8 cellular contexts compared by ENCODE assay signal in the genomic region with DNA sequence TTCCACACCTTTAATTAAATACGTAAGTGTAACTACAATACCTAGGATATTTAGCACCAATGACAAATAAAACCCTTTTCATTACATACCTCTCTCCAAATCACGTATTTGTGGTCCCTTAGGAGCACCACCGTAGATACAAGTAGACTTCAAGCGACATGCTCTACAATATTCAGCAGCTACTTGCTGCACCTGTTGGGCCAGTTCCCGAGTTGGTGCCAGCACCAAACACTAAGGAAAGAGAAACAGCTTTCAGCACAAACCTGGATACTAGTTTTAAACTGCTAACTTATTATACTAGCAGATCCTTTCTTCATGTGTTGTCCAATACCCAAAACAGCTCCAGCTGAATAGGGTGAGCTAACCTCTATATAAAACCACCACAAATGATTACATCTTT. TPM values are rescaled to one million over a fixed set of nuclear protein-coding genes. Genes with fewer than 3 reads are reported as not detected.
A peak's percentile ranks its signal among the peaks of the same experiment; 100 is the strongest.
DNase-seq lines count a peak whose midpoint lies in the region; FAIRE-seq and TF ChIP-seq lines count a peak whose summit lies in the region.
"Had no signal": no experiment of that assay in that cellular context is flagged by ENCODE, and none has a peak within 500 bp of the region (broad histone marks: within the 10 kb centered on the region; RNA-seq: fewer than 3 reads in every experiment).

No MANE protein-coding gene starts in this region.

- no peaks in the 10 kb centered on the region for H3K9me3 ChIP-seq in mammary epithelial cell (replicated peaks; ENCODE audit: insufficient read depth, low read length)
- H3K9me3 ChIP-seq in kidney (ENCODE audit: control insufficient read depth in 1 of 2, low read length in 2 of 2): no peaks in the 10 kb centered on the region

- H4K20me1 ChIP-seq in mammary epithelial cell (ENCODE audit: insufficient read depth, low read length): peaks cover 25% of the 10 kb centered on the region

- peak overlapping the region; percentile 89 for H3K4me2 ChIP-seq in mammary epithelial cell (ENCODE audit: insufficient read depth, low read depth, low read length)

- FAIRE-seq in kidney (lab: Jason Lieb, UNC): no peak
- FAIRE-seq: GM18507 had no signal

- no peak overlapping the region for H2AFZ ChIP-seq in mammary epithelial cell (ENCODE audit: low read depth, low read length)

- H3K4me1 ChIP-seq in mammary epithelial cell (ENCODE audit: insufficient read depth, low read length): peaks cover 61% of the 10 kb centered on the region
- peaks cover 34% of the 10 kb centered on the region for H3K4me1 ChIP-seq in rectal smooth muscle tissue (ENCODE audit: control insufficient read depth, insufficient read depth, low read length)
- H3K4me1 ChIP-seq in kidney (ENCODE audit: control insufficient read depth in 1 of 2, insufficient read depth in 1 of 2, low read depth in 1 of 2, low read length in 2 of 2): peaks cover 15 to 25% of the 10 kb centered on the region in 2 donors

- H3K4me3 ChIP-seq in mammary epithelial cell (replicated peaks in 1 of 3; ENCODE audit: insufficient read depth in 1 of 3, low read depth in 2 of 3, low read length in 3 of 3) (peak overlapping the region in 1 of 3 experiments; percentile 100), rectal smooth muscle tissue (ENCODE audit: low read length) (peak overlapping the region; percentile 24), kidney (ENCODE audit: low read length in 2 of 2) (peak overlapping the region in 1 of 2 donors; percentile 99)

- DNase-seq in LoVo (ENCODE audit: low spot score) (peak; percentile 16), mammary epithelial cell (no peak), UCSD-AML1 (lab: John Stamatoyannopoulos, UW; ENCODE audit: unreplicated experiment) (no peak), DMS153 (lab: John Stamatoyannopoulos, UW) (no peak), kidney (no peak)
- DNase-seq: hypothalamus had no signal

- in situ Hi-C loops in mammary epithelial cell (cut with MboI; ENCODE audit: low sequenced_read_pairs in 2 of 2): no loop called here

- H3K27ac ChIP-seq in mammary epithelial cell (ENCODE audit: insufficient read depth, low read depth, low read length) (no peak overlapping the region), rectal smooth muscle tissue (ENCODE audit: low read depth, low read length) (no peak overlapping the region), kidney (ENCODE audit: low read depth in 2 of 2, low read length in 2 of 2) (peak overlapping the region in 1 of 2 donors; percentile 10)

- H3K27me3 ChIP-seq in mammary epithelial cell (ENCODE audit: insufficient read depth, low read length) (no peaks in the 10 kb centered on the region), rectal smooth muscle tissue (ENCODE audit: control insufficient read depth, insufficient read depth, low read length) (no peaks in the 10 kb centered on the region)

- no TSS peak for BruUV-seq in mammary epithelial cell (replicated peaks; lab: Mats Ljungman, UMichigan)

- CTCF ChIA-PET in mammary epithelial cell (lab: Charles Lee; ENCODE audit: low non-redundant PET): interaction anchor here (0.6 kb wide), 1 partner anchor 460 kb away, joined by 3 read pairs; no protein-coding TSS in a partner anchor

- 39% methylated on average over 5 of the region's 5 CpGs for WGBS in mammary epithelial cell (ENCODE audit: low coverage, missing lambda C conversion rate)

- H3K9ac ChIP-seq in mammary epithelial cell (ENCODE audit: insufficient read depth, low read length) (no peak overlapping the region), rectal smooth muscle tissue (ENCODE audit: low read length) (no peak overlapping the region), kidney (ENCODE audit: low read length in 2 of 2) (peak overlapping the region in 1 of 2 donors; percentile 23)

- dilution Hi-C loops in mammary epithelial cell (cut with HindIII; ENCODE audit: low sequenced_read_pairs): no loop called here

- TF ChIP-seq CTCF in mammary epithelial cell (conservative IDR thresholded peaks at IDR 0.05 in 1 of 2, IDR thresholded peaks at IDR 0.05 in 1 of 2; ENCODE audit: extremely low read depth in 1 of 2, insufficient read depth in 1 of 2, low read depth in 1 of 2, low read length in 2 of 2) (no peak), kidney (IDR thresholded peaks at IDR 0.05; ENCODE audit: borderline replicate concordance, extremely low read depth, insufficient read depth) (no peak)

- peaks cover 53% of the 10 kb centered on the region for H3K36me3 ChIP-seq in mammary epithelial cell (ENCODE audit: insufficient read depth, low read length)
- H3K36me3 ChIP-seq in rectal smooth muscle tissue (ENCODE audit: control insufficient read depth, insufficient read depth, low read length): peaks cover 47% of the 10 kb centered on the region
- peaks cover 44 to 67% of the 10 kb centered on the region in 2 donors for H3K36me3 ChIP-seq in kidney (ENCODE audit: control insufficient read depth in 1 of 2, insufficient read depth in 2 of 2, low read length in 2 of 2)

- peaks cover 90% of the 10 kb centered on the region for H3K79me2 ChIP-seq in mammary epithelial cell (ENCODE audit: insufficient read depth, low read length)

- intact Hi-C loops in mammary epithelial cell (cut with micrococcal nuclease) (no loop called here), kidney (cut with DNase I) (no loop called here)

RNA-seq across cellular contexts. Expression of a gene that starts 2.7 kb away (rescaled TPM):
- 100 to 1,000 TPM; 365 to 726 TPM for total RNA-seq in mammary epithelial cell
- 459 TPM for polyA plus RNA-seq in mammary epithelial cell
- polyA minus RNA-seq in mammary epithelial cell: 589 TPM
- 769 TPM for total RNA-seq in kidney
- polyA plus RNA-seq in kidney (ENCODE audit: insufficient read depth, low read depth, low replicate concordance): 343 TPM

RNA-seq across cellular contexts. Expression of a gene that starts 3.4 kb away (rescaled TPM):
- 10 to 100 TPM; 18.7 to 36.5 TPM for total RNA-seq in mammary epithelial cell
- polyA plus RNA-seq in mammary epithelial cell: 14.6 TPM
- polyA minus RNA-seq in mammary epithelial cell: 19.4 TPM
- 49.3 TPM for total RNA-seq in kidney
- 25.3 TPM for polyA plus RNA-seq in kidney (ENCODE audit: insufficient read depth, low read depth, low replicate concordance)

RNA-seq across cellular contexts. Expression of a gene that starts 6.5 kb away (rescaled TPM):
- 10 to 100 TPM in 1 of 2 donors, 1 to 10 TPM in 1; 3.8 to 17.7 TPM for total RNA-seq in mammary epithelial cell
- 5.1 TPM for polyA plus RNA-seq in mammary epithelial cell
- 3.4 TPM for polyA minus RNA-seq in mammary epithelial cell
- 18.4 TPM for total RNA-seq in kidney
- polyA plus RNA-seq in kidney (ENCODE audit: insufficient read depth, low read depth, low replicate concordance): 9.0 TPM

RNA-seq across cellular contexts. Expression of a gene that starts 54.4 kb away (rescaled TPM):
- total RNA-seq in mammary epithelial cell (under 1 TPM in 1 of 2 donors, not detected in 1; 0.33 TPM), kidney (17.8 TPM)
- polyA plus RNA-seq in mammary epithelial cell (2.5 TPM), kidney (ENCODE audit: insufficient read depth, low read depth, low replicate concordance) (2.2 TPM)
- polyA minus RNA-seq in mammary epithelial cell: not detected
